ENCODE assay signal across 19 cellular contexts in the genomic region with DNA sequence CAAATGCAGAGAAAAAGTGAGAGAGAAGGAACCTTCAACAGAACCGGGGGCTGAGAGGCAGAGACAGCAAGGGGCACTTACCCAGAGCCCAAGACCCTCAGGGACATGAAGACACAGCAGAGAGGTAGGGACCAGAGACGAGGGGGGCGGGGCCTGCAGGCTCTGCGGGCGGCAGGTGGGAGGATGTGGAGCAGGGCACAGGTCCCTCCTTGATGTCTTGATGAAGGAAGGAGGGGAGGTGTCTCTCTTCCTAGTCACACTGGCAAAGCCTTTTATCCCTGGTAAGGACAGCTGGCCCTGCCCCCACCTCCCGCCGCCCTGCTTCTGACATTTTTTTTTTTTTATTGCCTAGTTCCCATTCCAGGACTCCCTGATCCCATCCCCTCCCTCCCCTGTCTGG. TPM values are rescaled to one million over a fixed set of nuclear protein-coding genes. Genes with fewer than 3 reads are reported as not detected.
DNase-seq lines count a peak whose midpoint lies in the region; TF ChIP-seq lines count a peak whose summit lies in the region.
"Had no signal": no experiment of that assay in that cellular context is flagged by ENCODE, and none has a peak within 500 bp of the region (broad histone marks: within the 10 kb centered on the region; RNA-seq: fewer than 3 reads in every experiment).

A gene with protein sequence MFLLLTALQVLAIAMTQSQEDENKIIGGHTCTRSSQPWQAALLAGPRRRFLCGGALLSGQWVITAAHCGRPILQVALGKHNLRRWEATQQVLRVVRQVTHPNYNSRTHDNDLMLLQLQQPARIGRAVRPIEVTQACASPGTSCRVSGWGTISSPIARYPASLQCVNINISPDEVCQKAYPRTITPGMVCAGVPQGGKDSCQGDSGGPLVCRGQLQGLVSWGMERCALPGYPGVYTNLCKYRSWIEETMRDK (minus strand): TSS at position 247 of the 400 bp plus-strand sequence. CDS start 273 bp downstream, outside the sequence.

- H3K9me3 ChIP-seq in neuronal stem cell (replicated peaks in 1 of 2; ENCODE audit: control insufficient read depth in 2 of 2, insufficient read depth in 1 of 2, low read depth in 1 of 2, low read length in 2 of 2) = no peaks in the 10 kb centered on the region
- H3K9me3 ChIP-seq: SK-N-SH had no signal

- H3K18ac ChIP-seq in neuronal stem cell (ENCODE audit: low read length) = no peak within 1 kb of the TSS

- H2AFZ ChIP-seq in neuronal stem cell (ENCODE audit: low read length) = no peak within 1 kb of the TSS

- no peak within 1 kb of the TSS for H3K9ac ChIP-seq in neuronal stem cell (ENCODE audit: low read depth, low read length, poor library complexity)
- H3K9ac ChIP-seq: KMS-11, SK-N-SH had no signal

- no peak within 1 kb of the TSS for H3K23ac ChIP-seq in neuronal stem cell (ENCODE audit: low read depth, low read length, poor library complexity)

- no peak for TF ChIP-seq CTCF in endothelial cell (IDR thresholded peaks at IDR 0.05; ENCODE audit: unreplicated experiment)

- H3K36me3 Mint-ChIP-seq in endothelial cell (ENCODE audit: low read depth, unreplicated experiment) = no peaks in the 10 kb centered on the region

- no peak within 1 kb of the TSS for H2BK15ac ChIP-seq in neuronal stem cell (ENCODE audit: low read length)

- no peak within 1 kb of the TSS for H2BK120ac ChIP-seq in neuronal stem cell (ENCODE audit: low read depth, low read length)

- DNase-seq in activated effector memory CD4-positive, alpha-beta T cell treated with anti-CD3 and anti-CD28 coated beads, Interleukin-2, amount 50 U/mL, for 16 hours = peak; percentile 42
- DNase-seq in activated effector memory CD4-positive, alpha-beta T cell treated with Interleukin-2 at 50 U/mL for 16 hours = no peak
- peak; percentile 75 for DNase-seq in H7
- no peak for DNase-seq in endothelial cell (ENCODE audit: low spot score)
- no peak for DNase-seq in neuronal stem cell (ENCODE audit: low spot score)
- no peak for DNase-seq in NCI-H1417 treated with DMSO at 0.1 percent for 48 hours (lab: John Stamatoyannopoulos, UW)
- DNase-seq in HuH-7.5 (ENCODE audit: low spot score) = no peak
- DNase-seq: ACHN, C1 segment of cervical spinal cord, DMS79 treated with DMSO at 0.1 percent for 48 hours, H9, NCI-H1417, NCI-H2081 treated with DMSO at 0.1 percent for 48 hours, NCI-H510A, SHP77, SK-N-SH had no signal

- no peaks in the 10 kb centered on the region; the same call in 1 of the 2 replicates for H3K27me3 ChIP-seq in H7 (ENCODE audit: control insufficient read depth, insufficient read depth, low read length)
- peaks cover 0 to 36% (median 0%) of the 10 kb centered on the region in 3 experiments for H3K27me3 ChIP-seq in neuronal stem cell (ENCODE audit: control insufficient read depth in 3 of 3, insufficient read depth in 3 of 3, low read depth in 1 of 3, low read length in 3 of 3)

- H3K36me3 ChIP-seq in H7 (replicated peaks; ENCODE audit: control insufficient read depth, insufficient read depth, low read length) = no peaks in the 10 kb centered on the region
- H3K36me3 ChIP-seq in neuronal stem cell (replicated peaks in 1 of 2; ENCODE audit: control insufficient read depth in 2 of 2, insufficient read depth in 2 of 2, low read length in 2 of 2) = no peaks in the 10 kb centered on the region

- H3K4me3 ChIP-seq in H7 (ENCODE audit: insufficient read depth, low read depth, low read length) (no peak within 1 kb of the TSS), neuronal stem cell (ENCODE audit: low read length in 2 of 2) (no peak within 1 kb of the TSS)

- H3K27me3 Mint-ChIP-seq in endothelial cell (ENCODE audit: unreplicated experiment) = peaks cover 11% of the 10 kb centered on the region

- no peak within 1 kb of the TSS for H2BK12ac ChIP-seq in neuronal stem cell (ENCODE audit: low read length)

- no peaks in the 10 kb centered on the region for H3K4me1 ChIP-seq in neuronal stem cell (ENCODE audit: control insufficient read depth in 2 of 2, insufficient read depth in 1 of 2, low read depth in 1 of 2, low read length in 2 of 2)

- no peak within 1 kb of the TSS for H3K27ac Mint-ChIP-seq in endothelial cell (ENCODE audit: unreplicated experiment)
- H3K27ac Mint-ChIP-seq: H9 had no signal

- peak within 1 kb of the TSS; percentile 7 for H2AK5ac ChIP-seq in neuronal stem cell (ENCODE audit: low read depth, low read length)

- no peak within 1 kb of the TSS for H3K27ac ChIP-seq in neuronal stem cell (replicated peaks; ENCODE audit: low read length)
- H3K27ac ChIP-seq: KMS-11 had no signal

- H4K8ac ChIP-seq in neuronal stem cell (ENCODE audit: low read depth, low read length) = no peak within 1 kb of the TSS

- H2BK5ac ChIP-seq in neuronal stem cell (ENCODE audit: low read length) = no peak within 1 kb of the TSS

- H4K91ac ChIP-seq in neuronal stem cell (ENCODE audit: low read depth, low read length, poor library complexity) = no peak within 1 kb of the TSS

- no peak within 1 kb of the TSS for H3K4ac ChIP-seq in neuronal stem cell (ENCODE audit: low read length)

- H3K4me2 ChIP-seq in neuronal stem cell (ENCODE audit: insufficient read depth, low read length, poor library complexity, severe bottlenecking) = no peak within 1 kb of the TSS
- H3K4me2 ChIP-seq: KMS-11, SK-N-SH had no signal

- WGBS in neuronal stem cell (ENCODE audit: extremely low coverage in 2 of 2, insufficient read length in 2 of 2, insufficient replicate concordance in 1 of 2), 2 donors = no CpG with 5 or more reads among the region's 7 CpGs

- no peak within 1 kb of the TSS for H3K14ac ChIP-seq in neuronal stem cell (ENCODE audit: low read length)

- no peaks in the 10 kb centered on the region for H3K9me3 Mint-ChIP-seq in endothelial cell (ENCODE audit: unreplicated experiment)
- H3K9me3 Mint-ChIP-seq: H9 had no signal

- H3K4me3 Mint-ChIP-seq in endothelial cell (ENCODE audit: unreplicated experiment) = peak within 1 kb of the TSS; percentile 70
- H3K4me3 Mint-ChIP-seq: H9 had no signal

- H3K79me1 ChIP-seq in neuronal stem cell (ENCODE audit: low read depth, low read length) = peaks cover 1% of the 10 kb centered on the region

- H3K4me1 Mint-ChIP-seq in endothelial cell (ENCODE audit: unreplicated experiment) = no peaks in the 10 kb centered on the region

RNA-seq across cellular contexts. Expression of the gene that starts here (rescaled TPM):
- total RNA-seq in H7 (2014; rRNA removed; shearing (Covaris generic)) = not detected in 2 replicates
- total RNA-seq in endothelial cell (ENCODE audit: unreplicated experiment) = not detected
- 0.11 TPM for polyA plus RNA-seq in neuronal stem cell (2013, experiment 1 of 2)
- 0.25 TPM for polyA plus RNA-seq in neuronal stem cell (2013, experiment 2 of 2)
- total RNA-seq: HepG2, RPMI7951 had no signal
- polyA plus RNA-seq: HepG2 had no signal

Comparison
In these comparisons a context has a peak if more than half of its experiments do, and no peak if none do; other contexts are left out.
1. Peak in DNase-seq in H7; RNA of the gene not detected or under 1 TPM.